In genomic region chr6:53299331-53299835, GRCh38 we compare ENCODE assay signal across 18 cellular contexts. TPM values are rescaled to one million over a fixed set of nuclear protein-coding genes. Genes with fewer than 3 reads are reported as not detected.
DNase-seq lines count a peak whose midpoint lies in the region; ATAC-seq and TF ChIP-seq lines count a peak whose summit lies in the region.
"Had no signal": no experiment of that assay in that cellular context is flagged by ENCODE, and none has a peak within 500 bp of the region (broad histone marks: within the 10 kb centered on the region; RNA-seq: fewer than 3 reads in every experiment).

No MANE protein-coding gene starts in this region.

- peak overlapping the region; percentile 41 for H3K27ac Mint-ChIP-seq in glutamatergic neuron (ENCODE audit: unreplicated experiment)
- H3K27ac Mint-ChIP-seq: T-helper 1 cell treated with Interleukin-12 subunit alpha and Interleukin-12 subunit beta and Interleukin-4 antibody, amounts not matched to agents 30 μg/mL and 1 μg/mL, for 36 hours had no signal

- H3K9ac ChIP-seq in SK-N-MC (ENCODE audit: insufficient read length): no peak overlapping the region

- no peaks in the 10 kb centered on the region for H3K36me3 Mint-ChIP-seq in glutamatergic neuron (ENCODE audit: unreplicated experiment)
- H3K36me3 Mint-ChIP-seq in activated T-cell treated with anti-CD3 and anti-CD28 coated beads, Interleukin-2, amount 50 U/mL, for 4 hours (ENCODE audit: insufficient read depth): peaks cover 2% of the 10 kb centered on the region

- H3K36me3 ChIP-seq in heart right ventricle: peaks cover 0 to 11% (median 0%) of the 10 kb centered on the region in 9 donors
- peaks cover 11% of the 10 kb centered on the region for H3K36me3 ChIP-seq in SK-N-MC (ENCODE audit: insufficient read depth, low read length)
- H3K36me3 ChIP-seq in thymus (ENCODE audit: control insufficient read depth, insufficient read depth): no peaks in the 10 kb centered on the region

- intact Hi-C loops in heart right ventricle (cut with DNase I): loop anchor here in 6 of 10 donors (5.0 to 10.0 kb wide), 5 partner anchors 45 to 125 kb away; partner anchors contain the start of gene ELOVL5 (in 4 of the 6)
- intact Hi-C loops in Right ventricle myocardium superior (cut with DNase I): loop anchor here (10.0 kb wide), 1 partner anchor 45 kb away; the partner anchor contains the start of gene ELOVL5

- ATAC-seq in heart right ventricle (no peak), Right ventricle myocardium superior (ENCODE audit: poor library complexity) (no peak)
- ATAC-seq in activated T-cell treated with anti-CD3 and anti-CD28 coated beads, Interleukin-2, amount 50 U/mL, for 4 hours: no peak

- peaks cover 1% of the 10 kb centered on the region for H3K9me3 Mint-ChIP-seq in glutamatergic neuron (ENCODE audit: unreplicated experiment)
- no peaks in the 10 kb centered on the region for H3K9me3 Mint-ChIP-seq in activated T-cell treated with anti-CD3 and anti-CD28 coated beads, Interleukin-2, amount 50 U/mL, for 4 hours
- H3K9me3 Mint-ChIP-seq: stimulated activated effector memory CD8-positive, alpha-beta T cell treated with anti-CD3 and anti-CD28 coated beads, Interleukin-12 subunit alpha, Interleukin-12 subunit beta, amount 100 ng/mL, for 72 hours; T-helper 1 cell treated with Interleukin-12 subunit alpha and Interleukin-12 subunit beta and Interleukin-4 antibody, amounts not matched to agents 30 μg/mL and 1 μg/mL, for 36 hours had no signal

- H3K27ac ChIP-seq in heart right ventricle: peak overlapping the region in 7 of 10 donors; percentile 40 to 90 (median 83)
- peak overlapping the region; percentile 15; the same call in 1 of the 2 replicates for H3K27ac ChIP-seq in SK-N-MC
- H3K27ac ChIP-seq in thymus (ENCODE audit: low read depth): peak overlapping the region; percentile 56
- H3K27ac ChIP-seq: ascending aorta had no signal

- peaks cover 2% of the 10 kb centered on the region for H3K27me3 Mint-ChIP-seq in glutamatergic neuron (ENCODE audit: unreplicated experiment)
- H3K27me3 Mint-ChIP-seq in activated T-cell treated with anti-CD3 and anti-CD28 coated beads, Interleukin-2, amount 50 U/mL, for 4 hours (ENCODE audit: low read depth): no peaks in the 10 kb centered on the region

- H3K4me3 ChIP-seq in heart right ventricle (no peak overlapping the region), SK-N-MC (no peak overlapping the region), thymus (ENCODE audit: low read length) (no peak overlapping the region)
- H3K4me3 ChIP-seq: ascending aorta, K562, lung had no signal

- H3K9me3 ChIP-seq in heart right ventricle (no peaks in the 10 kb centered on the region), SK-N-MC (ENCODE audit: low read depth, low read length) (no peaks in the 10 kb centered on the region), thymus (ENCODE audit: control insufficient read depth) (no peaks in the 10 kb centered on the region)
- H3K9me3 ChIP-seq: ascending aorta had no signal

- no peak overlapping the region for H3K4me3 Mint-ChIP-seq in glutamatergic neuron (ENCODE audit: unreplicated experiment)
- H3K4me3 Mint-ChIP-seq in activated T-cell treated with anti-CD3 and anti-CD28 coated beads, Interleukin-2, amount 50 U/mL, for 4 hours: no peak overlapping the region
- H3K4me3 Mint-ChIP-seq: stimulated activated effector memory CD8-positive, alpha-beta T cell treated with anti-CD3 and anti-CD28 coated beads, Interleukin-12 subunit alpha, Interleukin-12 subunit beta, amount 100 ng/mL, for 72 hours; T-helper 1 cell treated with Interleukin-12 subunit alpha and Interleukin-12 subunit beta and Interleukin-4 antibody, amounts not matched to agents 30 μg/mL and 1 μg/mL, for 36 hours had no signal

- DNase-seq in heart right ventricle: no peak
- no peak for DNase-seq in Right ventricle myocardium superior
- no peak for DNase-seq in SK-N-MC (ENCODE audit: low read depth, low spot score)
- DNase-seq in glutamatergic neuron: no peak
- no peak for DNase-seq in NCI-H2227 (lab: John Stamatoyannopoulos, UW; ENCODE audit: unreplicated experiment)
- no peak for DNase-seq in GDM1 (lab: John Stamatoyannopoulos, UW)
- no peak for DNase-seq in activated T-cell treated with anti-CD3 and anti-CD28 coated beads, Interleukin-2, amount 50 U/mL, for 4 hours
- DNase-seq: activated CD4-positive, CD25-positive, alpha-beta regulatory T cell treated with anti-CD3 and anti-CD28 coated beads, Interleukin-2, amount 50 U/mL, for 72 hours; activated T-cell treated with anti-CD3 and anti-CD28 coated beads, Interleukin-2, amount 50 U/mL, for 48 hours; dermis blood vessel endothelial cell; DMS79; NCI-H526 treated with DMSO at 0.1 percent for 48 hours had no signal

- no peak for TF ChIP-seq CTCF in heart right ventricle (IDR thresholded peaks at IDR 0.05)
- TF ChIP-seq CTCF in glutamatergic neuron (IDR thresholded peaks at IDR 0.05; ENCODE audit: partially characterized antibody, unreplicated experiment): no peak

- no peaks in the 10 kb centered on the region for H3K27me3 ChIP-seq in heart right ventricle
- no peaks in the 10 kb centered on the region for H3K27me3 ChIP-seq in thymus (ENCODE audit: control insufficient read depth, insufficient read depth)
- H3K27me3 ChIP-seq: ascending aorta had no signal

- H3K4me1 ChIP-seq in heart right ventricle (peaks cover 11 to 98% (median 79%) of the 10 kb centered on the region in 9 donors), thymus (ENCODE audit: control insufficient read depth, insufficient read depth, low read length) (peaks cover 58% of the 10 kb centered on the region)

- H3K4me1 Mint-ChIP-seq in glutamatergic neuron (ENCODE audit: low read depth, unreplicated experiment): peaks cover 60% of the 10 kb centered on the region
- H3K4me1 Mint-ChIP-seq in activated T-cell treated with anti-CD3 and anti-CD28 coated beads, Interleukin-2, amount 50 U/mL, for 4 hours (ENCODE audit: low read depth): peaks cover 92% of the 10 kb centered on the region

- WGBS in heart right ventricle, 2 donors: 77 to 92% methylated on average over 6 of the region's 6 CpGs
- 52% methylated on average over 6 of the region's 6 CpGs for WGBS in thymus

RNA-seq across cellular contexts. Expression of gene ELOVL5, which starts 49.4 kb away (rescaled TPM):
- total RNA-seq in heart right ventricle (10 to 100 TPM; 16.9 to 48.1 (median 29.7) TPM), Right ventricle myocardium superior (20.8 TPM), glutamatergic neuron (ENCODE audit: unreplicated experiment) (97.2 TPM)
- polyA plus RNA-seq in heart right ventricle (10 to 100 TPM; 17.1 to 39.0 TPM), thymus (62.8 TPM)
- 100 to 1,000 TPM in 2 of 3 donors, 10 to 100 TPM in 1; 89.4 to 115 (median 104) TPM for total RNA-seq in activated T-cell treated with anti-CD3 and anti-CD28 coated beads, Interleukin-2, amount 50 U/mL, for 4 hours

Comparison
In these comparisons a context has a peak if more than half of its experiments do, and no peak if none do; other contexts are left out.
1. H3K27ac ChIP-seq: peak in every context shown above with its lines; median percentile 83 in heart right ventricle; 56 in thymus; 15 in SK-N-MC.